ENCODE assay signal across 12 cellular contexts in genomic region chr6:126919947-126920346, GRCh38.
A peak's percentile ranks its signal among the peaks of the same experiment; 100 is the strongest.
DNase-seq lines count a peak whose midpoint lies in the region; ATAC-seq and TF ChIP-seq lines count a peak whose summit lies in the region.
"Had no signal": no experiment of that assay in that cellular context is flagged by ENCODE, and none has a peak within 500 bp of the region (broad histone marks: within the 10 kb centered on the region; RNA-seq: fewer than 3 reads in every experiment).

No MANE protein-coding gene starts in this region.

- no peaks in the 10 kb centered on the region for H3K36me3 Mint-ChIP-seq in HFFc6 (ENCODE audit: low read depth)
- H3K36me3 Mint-ChIP-seq: activated CD4-positive, alpha-beta memory T cell treated with anti-CD3 and anti-CD28 coated beads for 36 hours had no signal

- H3K27me3 Mint-ChIP-seq in HFFc6 (ENCODE audit: insufficient read depth), result no peaks in the 10 kb centered on the region; the same call in 1 of the 2 replicates
- H3K27me3 Mint-ChIP-seq: activated CD4-positive, alpha-beta memory T cell treated with anti-CD3 and anti-CD28 coated beads for 36 hours; dendritic cell treated with granulocyte-macrophage colony-stimulating factor and Interleukin-4, amounts not matched to agents 40 ng/mL and 50 ng/mL, for 4 days had no signal

- DNase-seq in A172 (ENCODE audit: low spot score), result peak; percentile 46
- peak; percentile 97 for DNase-seq in HFFc6
- peak; percentile 71 for DNase-seq in astrocyte of the hippocampus (ENCODE audit: low read depth, low spot score)
- DNase-seq in glomerular endothelial cell (ENCODE audit: extremely low read depth, low read depth, low spot score), result peak; percentile 69
- DNase-seq in NCI-H1105 treated with DMSO at 0.1 percent for 48 hours (lab: John Stamatoyannopoulos, UW), result no peak
- no peak for DNase-seq in NCI-H2171 treated with DMSO at 0.1 percent for 48 hours (lab: John Stamatoyannopoulos, UW)
- DNase-seq: activated CD4-positive, alpha-beta memory T cell treated with anti-CD3 and anti-CD28 coated beads for 36 hours; NCI-H1930; T-helper 1 cell had no signal

- TF ChIP-seq CTCF in HFFc6 (IDR thresholded peaks at IDR 0.05), result no peak

- peak overlapping the region; percentile 87 for H3K27ac Mint-ChIP-seq in HFFc6
- H3K27ac Mint-ChIP-seq: activated CD4-positive, alpha-beta memory T cell treated with anti-CD3 and anti-CD28 coated beads for 36 hours; dendritic cell treated with granulocyte-macrophage colony-stimulating factor and Interleukin-4, amounts not matched to agents 40 ng/mL and 50 ng/mL, for 4 days had no signal

- ATAC-seq in GM19397 (IDR thresholded peaks at IDR 0.05; ENCODE audit: unreplicated experiment), result no peak
- no peak for ATAC-seq in GM18867 (IDR thresholded peaks at IDR 0.05; ENCODE audit: unreplicated experiment)

- no peaks in the 10 kb centered on the region for H3K9me3 Mint-ChIP-seq in HFFc6
- H3K9me3 Mint-ChIP-seq: activated CD4-positive, alpha-beta memory T cell treated with anti-CD3 and anti-CD28 coated beads for 36 hours; dendritic cell treated with granulocyte-macrophage colony-stimulating factor and Interleukin-4, amounts not matched to agents 40 ng/mL and 50 ng/mL, for 4 days had no signal

- peak overlapping the region; percentile 58; the same call in 1 of the 2 replicates for H3K4me3 Mint-ChIP-seq in HFFc6
- H3K4me3 Mint-ChIP-seq: activated CD4-positive, alpha-beta memory T cell treated with anti-CD3 and anti-CD28 coated beads for 36 hours; dendritic cell treated with granulocyte-macrophage colony-stimulating factor and Interleukin-4, amounts not matched to agents 40 ng/mL and 50 ng/mL, for 4 days had no signal

- peaks cover 23% of the 10 kb centered on the region for H3K4me1 Mint-ChIP-seq in HFFc6 (ENCODE audit: low read depth)

Comparison
In these comparisons a context has a peak if more than half of its experiments do, and no peak if none do; other contexts are left out.
1. DNase-seq: peak in A172 (single experiment), HFFc6 (single experiment), astrocyte of the hippocampus (single experiment) and glomerular endothelial cell (single experiment); none in NCI-H1105 treated with DMSO at 0.1 percent for 48 hours (single experiment) and NCI-H2171 treated with DMSO at 0.1 percent for 48 hours (single experiment).